ENCODE assay signal across 8 cellular contexts in the genomic region with DNA sequence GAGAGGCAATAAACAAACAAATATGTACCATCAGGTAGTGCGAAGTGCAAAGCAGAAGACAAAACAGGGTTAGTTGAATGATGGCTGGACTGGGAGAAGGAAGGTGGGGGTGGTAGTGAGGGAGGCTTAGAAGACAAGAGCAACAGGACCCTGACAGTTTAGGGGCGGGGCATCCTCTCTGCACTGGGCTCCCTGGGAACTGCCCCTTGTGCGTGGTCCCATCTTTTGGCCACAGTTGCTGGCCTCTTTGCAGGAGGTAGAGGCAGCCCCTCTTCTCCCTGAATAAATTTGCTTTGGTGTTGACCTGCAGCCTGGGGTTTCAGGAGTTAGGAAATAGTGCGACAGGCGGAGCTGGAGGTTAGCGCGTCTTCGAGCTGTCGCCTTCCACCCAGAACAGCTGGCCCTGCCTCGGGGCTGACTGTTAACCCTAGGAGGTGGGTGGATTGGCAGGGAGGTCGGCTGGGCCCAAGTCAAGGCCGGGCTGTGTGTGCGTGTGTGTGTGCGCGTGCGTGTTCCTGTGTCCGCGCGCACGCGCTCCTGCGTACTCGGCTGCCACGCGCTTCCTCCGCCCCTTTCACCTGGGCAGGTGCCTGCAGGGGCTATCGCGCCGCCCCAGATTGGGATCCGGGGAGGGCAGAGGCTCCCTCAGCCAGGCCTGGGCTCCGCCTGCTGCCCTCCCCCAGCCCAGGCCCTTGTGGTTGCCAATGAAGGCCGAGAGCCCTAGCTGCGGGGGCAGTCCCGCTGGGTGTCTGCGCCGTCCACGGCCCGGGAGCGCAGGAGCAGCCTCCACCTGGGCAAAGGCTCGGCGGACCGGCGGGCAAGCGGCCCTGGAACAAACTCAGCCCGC.
DNase-seq lines count a peak whose midpoint lies in the region; ATAC-seq and TF ChIP-seq lines count a peak whose summit lies in the region.

No MANE protein-coding gene starts in this region.

- intact Hi-C loops in activated CD8-positive, alpha-beta T cell treated with anti-CD3 and anti-CD28 coated beads for 36 hours (cut with micrococcal nuclease): no loop called here
- intact Hi-C loops in right cardiac atrium (cut with DNase I): no loop called here
- intact Hi-C loops in posterior vena cava (cut with DNase I): no loop called here

- H3K27me3 ChIP-seq in HL-60 (ENCODE audit: insufficient read depth, poor library complexity, severe bottlenecking): no peaks in the 10 kb centered on the region
- no peaks in the 10 kb centered on the region for H3K27me3 ChIP-seq in right cardiac atrium (ENCODE audit: control insufficient read depth, insufficient read depth)

- H3K9me3 ChIP-seq in right cardiac atrium (ENCODE audit: control insufficient read depth, low read length): no peaks in the 10 kb centered on the region

- no peak overlapping the region for H3K27ac ChIP-seq in HL-60 (replicated peaks)
- H3K27ac ChIP-seq in right cardiac atrium (ENCODE audit: low read length): no peak overlapping the region

- peaks cover 25% of the 10 kb centered on the region for H3K27me3 Mint-ChIP-seq in activated CD8-positive, alpha-beta T cell treated with anti-CD3 and anti-CD28 coated beads for 36 hours

- DNase-seq in HL-60 (ENCODE audit: low read depth in 1 of 2, low spot score in 1 of 2): no peak
- DNase-seq in activated CD8-positive, alpha-beta T cell treated with anti-CD3 and anti-CD28 coated beads for 36 hours: peak; percentile 8
- DNase-seq in right cardiac atrium: peak; percentile 22 to 63 (median 53)
- no peak for DNase-seq in retinal pigment epithelial cell (ENCODE audit: low read depth)
- DNase-seq in posterior vena cava (ENCODE audit: low spot score): no peak
- no peak for DNase-seq in stimulated activated CD8-positive, alpha-beta memory T cell treated with anti-CD3 and anti-CD28 coated beads, Interleukin-4, amount 100 ng/mL, for 48 hours
- DNase-seq in NK-92 treated with Interleukin-12 subunit alpha and Interleukin-12 subunit beta, amount 100 ng/mL, for 24 hours (lab: John Stamatoyannopoulos, UW): no peak

- no peak for TF ChIP-seq CTCF in HL-60 (IDR thresholded peaks at IDR 0.05; ENCODE audit: insufficient read depth, low read length)
- TF ChIP-seq CTCF in activated CD8-positive, alpha-beta T cell treated with anti-CD3 and anti-CD28 coated beads for 36 hours (IDR thresholded peaks at IDR 0.05): no peak
- TF ChIP-seq CTCF in retinal pigment epithelial cell (conservative IDR thresholded peaks at IDR 0.05; ENCODE audit: low read depth, low read length): no peak

- peak; percentile 27 for ATAC-seq in activated CD8-positive, alpha-beta T cell treated with anti-CD3 and anti-CD28 coated beads for 36 hours
- ATAC-seq in right cardiac atrium: peak; percentile 68 to 73
- no peak for ATAC-seq in HG02610 (IDR thresholded peaks at IDR 0.05; ENCODE audit: unreplicated experiment)

- 8% methylated on average over 45 of the region's 45 CpGs for WGBS in right cardiac atrium

- peaks cover 4% of the 10 kb centered on the region for H3K4me1 ChIP-seq in right cardiac atrium (ENCODE audit: control insufficient read depth, insufficient read depth, low read length)

- no peaks in the 10 kb centered on the region for H3K36me3 Mint-ChIP-seq in activated CD8-positive, alpha-beta T cell treated with anti-CD3 and anti-CD28 coated beads for 36 hours (ENCODE audit: low read depth)

- POLR2A ChIA-PET in activated CD8-positive, alpha-beta T cell treated with anti-CD3 and anti-CD28 coated beads for 36 hours (lab: Charles Lee): no interaction called here

- no peak overlapping the region for H3K27ac Mint-ChIP-seq in activated CD8-positive, alpha-beta T cell treated with anti-CD3 and anti-CD28 coated beads for 36 hours

- H3K4me1 Mint-ChIP-seq in activated CD8-positive, alpha-beta T cell treated with anti-CD3 and anti-CD28 coated beads for 36 hours (ENCODE audit: low read depth): peaks cover 3% of the 10 kb centered on the region

- CTCF ChIA-PET in activated CD8-positive, alpha-beta T cell treated with anti-CD3 and anti-CD28 coated beads for 36 hours (lab: Charles Lee): no interaction called here

- H3K4me3 Mint-ChIP-seq in activated CD8-positive, alpha-beta T cell treated with anti-CD3 and anti-CD28 coated beads for 36 hours: peak overlapping the region; percentile 38

- no peaks in the 10 kb centered on the region for H3K9me3 Mint-ChIP-seq in activated CD8-positive, alpha-beta T cell treated with anti-CD3 and anti-CD28 coated beads for 36 hours

- peak overlapping the region; percentile 21 for H3K4me3 ChIP-seq in HL-60 (replicated peaks; ENCODE audit: insufficient read depth, low read length)
- H3K4me3 ChIP-seq in right cardiac atrium (ENCODE audit: low read length): peak overlapping the region; percentile 33
- peak overlapping the region; percentile 45 for H3K4me3 ChIP-seq in retinal pigment epithelial cell (ENCODE audit: low read length)

Comparison
In these comparisons a context has a peak if more than half of its experiments do, and no peak if none do; other contexts are left out.
1. DNase-seq: peak in activated CD8-positive, alpha-beta T cell treated with anti-CD3 and anti-CD28 coated beads for 36 hours (single experiment) and right cardiac atrium (3 of 3); none in HL-60 (0 of 2), retinal pigment epithelial cell (single experiment), posterior vena cava (single experiment), stimulated activated CD8-positive, alpha-beta memory T cell treated with anti-CD3 and anti-CD28 coated beads, Interleukin-4, amount 100 ng/mL, for 48 hours (single experiment) and NK-92 treated with Interleukin-12 subunit alpha and Interleukin-12 subunit beta, amount 100 ng/mL, for 24 hours (single experiment).
2. Peak in every context shown above with its lines, with median percentiles within 50 percentile points of each other: H3K4me3 ChIP-seq.